In genomic region chr13:32425158-32425557, GRCh38 we compare ENCODE assay signal across 19 cellular contexts. TPM values are rescaled to one million over a fixed set of nuclear protein-coding genes. Genes with fewer than 3 reads are reported as not detected.
DNase-seq lines count a peak whose midpoint lies in the region; ATAC-seq and TF ChIP-seq lines count a peak whose summit lies in the region.
"Had no signal": no experiment of that assay in that cellular context is flagged by ENCODE, and none has a peak within 500 bp of the region (broad histone marks: within the 10 kb centered on the region; RNA-seq: fewer than 3 reads in every experiment).

No MANE protein-coding gene starts in this region.

- peaks cover 54% of the 10 kb centered on the region for H3K36me3 Mint-ChIP-seq in activated naive CD4-positive, alpha-beta T cell treated with anti-CD3 and anti-CD28 coated beads, Interleukin-2, amount 10 ng/mL, durations not matched to agents 7 days and 5 days
- peaks cover 12% of the 10 kb centered on the region for H3K36me3 Mint-ChIP-seq in T-helper 17 cell (ENCODE audit: low read depth)

- H3K9me3 ChIP-seq in T-helper 17 cell (ENCODE audit: control insufficient read depth, low read length, poor library complexity, severe bottlenecking) (no peaks in the 10 kb centered on the region), thoracic aorta (no peaks in the 10 kb centered on the region)
- H3K9me3 ChIP-seq: body of pancreas, lower lobe of right lung, right atrium auricular region had no signal

- peaks cover 3% of the 10 kb centered on the region for H3K9me3 Mint-ChIP-seq in activated naive CD4-positive, alpha-beta T cell treated with anti-CD3 and anti-CD28 coated beads, Interleukin-2, amount 10 ng/mL, durations not matched to agents 7 days and 5 days

- H3K4me1 ChIP-seq in thoracic aorta (ENCODE audit: control insufficient read depth in 1 of 2, low read depth in 2 of 2): peaks cover 13 to 27% of the 10 kb centered on the region in 2 donors

- ATAC-seq in T-helper 17 cell: no peak
- ATAC-seq in left lobe of liver: no peak
- ATAC-seq in thoracic aorta (ENCODE audit: insufficient number of reproducible peaks, low FRiP score, low read depth): no peak
- ATAC-seq in omental fat pad (ENCODE audit: low FRiP score): no peak
- ATAC-seq: body of pancreas, GM23338, lower lobe of right lung had no signal

- peak overlapping the region; percentile 95 for H3K4me3 Mint-ChIP-seq in activated naive CD4-positive, alpha-beta T cell treated with anti-CD3 and anti-CD28 coated beads, Interleukin-2, amount 10 ng/mL, durations not matched to agents 7 days and 5 days
- H3K4me3 Mint-ChIP-seq in T-helper 17 cell: peak overlapping the region; percentile 74
- H3K4me3 Mint-ChIP-seq: GM23338 had no signal

- CTCF ChIA-PET in activated naive CD4-positive, alpha-beta T cell treated with anti-CD3 and anti-CD28 coated beads, Interleukin-2, amount 10 ng/mL, durations not matched to agents 7 days and 5 days (lab: Charles Lee): interaction anchor here (1.2 to 1.8 kb wide), 3 partner anchors 16 to 162 kb away, joined by 3 to 4 read pairs (median 4); no protein-coding TSS in a partner anchor

- no peak for TF ChIP-seq CTCF in thoracic aorta (IDR thresholded peaks at IDR 0.05)
- no peak for TF ChIP-seq CTCF in omental fat pad (IDR thresholded peaks at IDR 0.05)

- H3K27ac Mint-ChIP-seq in activated naive CD4-positive, alpha-beta T cell treated with anti-CD3 and anti-CD28 coated beads, Interleukin-2, amount 10 ng/mL, durations not matched to agents 7 days and 5 days: peak overlapping the region; percentile 99
- H3K27ac Mint-ChIP-seq in T-helper 17 cell: peak overlapping the region; percentile 97
- H3K27ac Mint-ChIP-seq: GM23338, neural progenitor cell had no signal

- no peaks in the 10 kb centered on the region for H3K27me3 Mint-ChIP-seq in activated naive CD4-positive, alpha-beta T cell treated with anti-CD3 and anti-CD28 coated beads, Interleukin-2, amount 10 ng/mL, durations not matched to agents 7 days and 5 days
- no peaks in the 10 kb centered on the region for H3K27me3 Mint-ChIP-seq in T-helper 17 cell

- no peaks in the 10 kb centered on the region for H3K27me3 ChIP-seq in thoracic aorta (replicated peaks; ENCODE audit: insufficient read depth)
- H3K27me3 ChIP-seq: body of pancreas, right atrium auricular region had no signal

- H3K27ac ChIP-seq in thoracic aorta: no peak overlapping the region
- H3K27ac ChIP-seq: neural progenitor cell had no signal

- DNase-seq in activated naive CD4-positive, alpha-beta T cell treated with anti-CD3 and anti-CD28 coated beads, Interleukin-2, amount 10 ng/mL, durations not matched to agents 7 days and 5 days: no peak
- no peak for DNase-seq in activated naive CD4-positive, alpha-beta T cell (lab: John Stamatoyannopoulos, UW)
- DNase-seq in T-helper 17 cell (no peak), left lobe of liver (ENCODE audit: low spot score) (peak; percentile 52), thoracic aorta (ENCODE audit: low spot score) (no peak), GM03348 (ENCODE audit: low spot score) (no peak), omental fat pad (ENCODE audit: low spot score) (no peak), MV-4-11 (lab: John Stamatoyannopoulos, UW) (no peak)
- DNase-seq: activated CD4-positive, CD25-positive, alpha-beta regulatory T cell; body of pancreas; effector CD8-positive, alpha-beta T cell; lower lobe of right lung; NCI-H2081 treated with DMSO at 0.1 percent for 48 hours; NCI-H748 treated with DMSO at 0.1 percent for 48 hours; RPMI8226 had no signal

- H3K4me1 Mint-ChIP-seq in activated naive CD4-positive, alpha-beta T cell treated with anti-CD3 and anti-CD28 coated beads, Interleukin-2, amount 10 ng/mL, durations not matched to agents 7 days and 5 days: peaks cover 36% of the 10 kb centered on the region
- H3K4me1 Mint-ChIP-seq in T-helper 17 cell: peaks cover 41% of the 10 kb centered on the region

- no peaks in the 10 kb centered on the region for H3K36me3 ChIP-seq in thoracic aorta
- H3K36me3 ChIP-seq: lower lobe of right lung, neural progenitor cell, right atrium auricular region had no signal

- peak overlapping the region; percentile 85 for H3K4me3 ChIP-seq in thoracic aorta
- H3K4me3 ChIP-seq: body of pancreas, neural progenitor cell had no signal

RNA-seq across cellular contexts. Expression of gene N4BP2L1, which starts 2.8 kb away (rescaled TPM):
- total RNA-seq in T-helper 17 cell (10 to 100 TPM; 37.8 to 45.9 TPM), left lobe of liver (45.9 TPM), thoracic aorta (10 to 100 TPM; 17.1 to 31.7 TPM), omental fat pad (10 to 100 TPM; 10.6 to 28.4 (median 16.3) TPM)
- total RNA-seq: HT-29 had no signal
